Comparison of ENCODE assay signal across 10 cellular contexts in the genomic region with DNA sequence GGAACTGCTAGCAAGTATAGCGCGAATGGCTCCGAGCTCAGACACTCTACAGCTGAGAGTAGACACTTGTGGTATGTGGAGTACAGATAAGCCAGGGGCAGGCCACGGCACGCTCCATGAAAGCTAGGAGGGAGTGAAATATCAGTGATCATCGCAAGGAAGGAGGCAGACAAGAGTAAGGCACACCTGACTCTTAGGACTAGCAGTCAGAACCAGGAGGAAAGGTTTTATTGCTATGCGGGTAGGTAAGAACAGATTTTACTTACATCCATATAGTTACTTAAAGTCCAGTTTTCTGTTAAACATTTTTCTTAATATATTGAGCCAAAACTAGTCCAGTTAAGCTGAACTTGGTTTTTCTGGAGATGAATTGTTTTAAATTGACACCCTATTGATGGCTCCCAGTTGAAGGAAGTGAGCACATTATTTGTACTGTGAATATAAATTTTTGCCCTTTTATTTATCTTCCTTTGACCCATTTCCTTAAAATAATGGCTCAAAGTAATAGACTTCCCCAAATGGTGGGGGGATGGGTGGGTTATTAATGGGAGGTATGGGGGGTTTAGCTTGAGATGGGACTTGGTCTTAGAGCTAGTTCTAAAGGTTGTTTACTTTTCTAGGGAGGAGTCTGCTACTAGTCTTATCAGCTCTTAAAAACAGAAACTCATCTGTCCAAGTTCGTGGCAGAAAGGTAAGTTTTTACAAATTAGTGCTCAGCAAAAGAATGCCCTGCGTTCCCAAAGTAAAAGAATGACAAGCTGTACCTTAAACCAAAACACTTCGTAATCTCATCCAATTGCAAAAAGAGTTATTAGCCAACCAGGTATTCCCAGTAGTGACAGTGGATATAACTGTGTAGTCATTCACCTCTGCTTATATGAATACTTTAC. TPM values are rescaled to one million over a fixed set of nuclear protein-coding genes. Genes with fewer than 3 reads are reported as not detected.
DNase-seq lines count a peak whose midpoint lies in the region; ATAC-seq and TF ChIP-seq lines count a peak whose summit lies in the region.
"Had no signal": no experiment of that assay in that cellular context is flagged by ENCODE, and none has a peak within 500 bp of the region (broad histone marks: within the 10 kb centered on the region; RNA-seq: fewer than 3 reads in every experiment).

No MANE protein-coding gene starts in this region.

- peak; percentile 30 for DNase-seq in LoVo (ENCODE audit: low spot score)
- no peak for DNase-seq in effector memory CD8-positive, alpha-beta T cell
- no peak for DNase-seq in neuronal stem cell (ENCODE audit: low spot score)
- no peak for DNase-seq in GM13976 (ENCODE audit: low spot score)
- no peak for DNase-seq in HCEC 1CT
- DNase-seq: nucleus accumbens had no signal

- no peak overlapping the region for H3K23ac ChIP-seq in neuronal stem cell (ENCODE audit: low read depth, low read length, poor library complexity)

- no CpG with 5 or more reads among the region's 10 CpGs for WGBS in neuronal stem cell (ENCODE audit: extremely low coverage in 2 of 2, insufficient read length in 2 of 2, insufficient replicate concordance in 1 of 2), 2 donors

- H2BK15ac ChIP-seq in neuronal stem cell (ENCODE audit: low read length), result no peak overlapping the region

- no peak overlapping the region for H3K4me3 ChIP-seq in neuronal stem cell (ENCODE audit: low read length in 2 of 2)

- H3K27ac ChIP-seq in neuronal stem cell (replicated peaks; ENCODE audit: low read length), result peak overlapping the region; percentile 50

- H3K9ac ChIP-seq in neuronal stem cell (ENCODE audit: low read depth, low read length, poor library complexity), result no peak overlapping the region

- no peak overlapping the region for H2BK12ac ChIP-seq in neuronal stem cell (ENCODE audit: low read length)

- peaks cover 23 to 29% of the 10 kb centered on the region in 2 donors for H3K4me1 Mint-ChIP-seq in effector memory CD8-positive, alpha-beta T cell (ENCODE audit: low read depth in 2 of 2)

- peak overlapping the region; percentile 14 to 58 for H3K4me3 Mint-ChIP-seq in effector memory CD8-positive, alpha-beta T cell

- H3K79me1 ChIP-seq in neuronal stem cell (ENCODE audit: low read depth, low read length), result peaks cover 3% of the 10 kb centered on the region

- H3K9me3 ChIP-seq in neuronal stem cell (replicated peaks in 1 of 2; ENCODE audit: control insufficient read depth in 2 of 2, insufficient read depth in 1 of 2, low read depth in 1 of 2, low read length in 2 of 2), result no peaks in the 10 kb centered on the region

- no peak overlapping the region for H3K4me2 ChIP-seq in neuronal stem cell (ENCODE audit: insufficient read depth, low read length, poor library complexity, severe bottlenecking)

- H3K36me3 Mint-ChIP-seq in effector memory CD8-positive, alpha-beta T cell (ENCODE audit: insufficient read depth), result peaks cover 11% of the 10 kb centered on the region

- H3K14ac ChIP-seq in neuronal stem cell (ENCODE audit: low read length), result no peak overlapping the region

- H4K91ac ChIP-seq in neuronal stem cell (ENCODE audit: low read depth, low read length, poor library complexity), result no peak overlapping the region

- peak; percentile 35 for TF ChIP-seq POLR2A in GM15510 (IDR thresholded peaks at IDR 0.05; ENCODE audit: borderline replicate concordance, extremely low read depth, insufficient read length)

- peaks cover 7 to 22% of the 10 kb centered on the region in 2 donors for H3K4me1 ChIP-seq in neuronal stem cell (ENCODE audit: control insufficient read depth in 2 of 2, insufficient read depth in 1 of 2, low read depth in 1 of 2, low read length in 2 of 2)

- H4K8ac ChIP-seq in neuronal stem cell (ENCODE audit: low read depth, low read length), result no peak overlapping the region

- H3K27me3 ChIP-seq in neuronal stem cell (ENCODE audit: control insufficient read depth in 3 of 3, insufficient read depth in 3 of 3, low read depth in 1 of 3, low read length in 3 of 3), result no peaks in the 10 kb centered on the region

- H2BK5ac ChIP-seq in neuronal stem cell (ENCODE audit: low read length), result no peak overlapping the region

- no peak overlapping the region for H2AFZ ChIP-seq in neuronal stem cell (ENCODE audit: low read length)

- in situ Hi-C loops in GM13976 (cut with MboI; ENCODE audit: low sequenced_read_pairs, unreplicated experiment), result no loop called here

- no peak overlapping the region for H2BK120ac ChIP-seq in neuronal stem cell (ENCODE audit: low read depth, low read length)

- H3K27ac Mint-ChIP-seq in effector memory CD8-positive, alpha-beta T cell, result peak overlapping the region; percentile 4 to 80

- no peak for ATAC-seq in effector memory CD8-positive, alpha-beta T cell (replicated peaks)
- ATAC-seq in HG02642 (IDR thresholded peaks at IDR 0.05; ENCODE audit: poor library complexity, unreplicated experiment) (no peak), GM18517 (IDR thresholded peaks at IDR 0.05; ENCODE audit: unreplicated experiment) (no peak)
- ATAC-seq: Panc1 had no signal

- peaks cover 39 to 71% of the 10 kb centered on the region in 2 donors for H3K36me3 ChIP-seq in neuronal stem cell (replicated peaks in 1 of 2; ENCODE audit: control insufficient read depth in 2 of 2, insufficient read depth in 2 of 2, low read length in 2 of 2)

- no peak for TF ChIP-seq CTCF in GM13976 (IDR thresholded peaks at IDR 0.05; ENCODE audit: borderline replicate concordance, control extremely low read depth, extremely low read depth, insufficient read depth, missing control alignments)

- no peak overlapping the region for H2AK5ac ChIP-seq in neuronal stem cell (ENCODE audit: low read depth, low read length)

- no peaks in the 10 kb centered on the region for H3K27me3 Mint-ChIP-seq in effector memory CD8-positive, alpha-beta T cell

- H3K4ac ChIP-seq in neuronal stem cell (ENCODE audit: low read length), result no peak overlapping the region

- H3K9me3 Mint-ChIP-seq in effector memory CD8-positive, alpha-beta T cell, result no peaks in the 10 kb centered on the region

- no peak overlapping the region for H3K18ac ChIP-seq in neuronal stem cell (ENCODE audit: low read length)

RNA-seq across cellular contexts. Expression of a gene that starts 5.8 kb away (rescaled TPM):
- 3,971 TPM for polyA plus RNA-seq in neuronal stem cell (2013, experiment 1 of 2)
- polyA plus RNA-seq in neuronal stem cell (2013, experiment 2 of 2), result 3,933 TPM

RNA-seq across cellular contexts. Expression of a gene that starts 6.4 kb away (rescaled TPM):
- 162 TPM for polyA plus RNA-seq in neuronal stem cell (2013, experiment 1 of 2)
- polyA plus RNA-seq in neuronal stem cell (2013, experiment 2 of 2), result 170 TPM

RNA-seq across cellular contexts. Expression of a gene that starts 14.5 kb away (rescaled TPM):
- 2.4 TPM for polyA plus RNA-seq in neuronal stem cell (2013, experiment 1 of 2)
- 2.5 TPM for polyA plus RNA-seq in neuronal stem cell (2013, experiment 2 of 2)

RNA-seq across cellular contexts. Expression of a gene that starts 38.6 kb away (rescaled TPM):
- 188 TPM for polyA plus RNA-seq in neuronal stem cell (2013, experiment 1 of 2)
- polyA plus RNA-seq in neuronal stem cell (2013, experiment 2 of 2), result 183 TPM
